In genomic region chr20:52972190-52972937, GRCh38 we compare ENCODE assay signal across 9 cellular contexts. TPM values are rescaled to one million over a fixed set of nuclear protein-coding genes. Genes with fewer than 3 reads are reported as not detected.
DNase-seq lines count a peak whose midpoint lies in the region; ATAC-seq, FAIRE-seq and TF ChIP-seq lines count a peak whose summit lies in the region.
"Had no signal": no experiment of that assay in that cellular context is flagged by ENCODE, and none has a peak within 500 bp of the region (broad histone marks: within the 10 kb centered on the region; RNA-seq: fewer than 3 reads in every experiment).

TSS of gene TSHZ2 (plus strand) at chr20:52972358. CDS start at chr20:52973294, 936 bp downstream.

- peak; percentile 47 for ATAC-seq in activated T-helper 17 cell treated with anti-CD3 and anti-CD28 coated beads, Interleukin-2, amount 50 U/mL, for 72 hours (replicated peaks)

- H3K4me3 Mint-ChIP-seq in activated T-helper 17 cell treated with anti-CD3 and anti-CD28 coated beads, Interleukin-2, amount 50 U/mL, for 72 hours = peak within 1 kb of the TSS; percentile 87

- H3K4me1 Mint-ChIP-seq in activated T-helper 17 cell treated with anti-CD3 and anti-CD28 coated beads, Interleukin-2, amount 50 U/mL, for 72 hours = peaks cover 19% of the 10 kb centered on the region

- no peak for FAIRE-seq in GM12891 (lab: Jason Lieb, UNC)

- peak within 1 kb of the TSS; percentile 34 for H3K4me3 ChIP-seq in GM06990 (replicated peaks; ENCODE audit: low read depth, low read length)
- H3K4me3 ChIP-seq in NT2/D1 (ENCODE audit: insufficient read length, low read depth) = peak within 1 kb of the TSS; percentile 90
- H3K4me3 ChIP-seq in ovary = peak within 1 kb of the TSS; percentile 66
- H3K4me3 ChIP-seq in vagina = peak within 1 kb of the TSS; percentile 49 to 59

- H3K9me3 ChIP-seq in NT2/D1 (ENCODE audit: insufficient read depth, low read length) (no peaks in the 10 kb centered on the region), ovary (no peaks in the 10 kb centered on the region), vagina (no peaks in the 10 kb centered on the region)

- H3K27me3 ChIP-seq in GM06990 (replicated peaks; ENCODE audit: control insufficient read depth, insufficient read depth, low read length) (peaks cover 4% of the 10 kb centered on the region), NT2/D1 (ENCODE audit: insufficient read depth, insufficient read length) (peaks cover 32% of the 10 kb centered on the region), ovary (no peaks in the 10 kb centered on the region), vagina (no peaks in the 10 kb centered on the region)

- peak within 1 kb of the TSS; percentile 97 for H3K27ac Mint-ChIP-seq in activated T-helper 17 cell treated with anti-CD3 and anti-CD28 coated beads, Interleukin-2, amount 50 U/mL, for 72 hours

- peaks cover 14% of the 10 kb centered on the region for H3K27me3 Mint-ChIP-seq in activated T-helper 17 cell treated with anti-CD3 and anti-CD28 coated beads, Interleukin-2, amount 50 U/mL, for 72 hours

- H3K9ac ChIP-seq in NT2/D1 (ENCODE audit: insufficient read length, low read depth) = peak within 1 kb of the TSS; percentile 78

- H3K36me3 Mint-ChIP-seq in activated T-helper 17 cell treated with anti-CD3 and anti-CD28 coated beads, Interleukin-2, amount 50 U/mL, for 72 hours (ENCODE audit: low read depth) = peaks cover 52% of the 10 kb centered on the region

- TF ChIP-seq CTCF in GM06990 (IDR thresholded peaks at IDR 0.05; ENCODE audit: insufficient read depth, low read length, poor library complexity, severe bottlenecking) (no peak), ovary (IDR thresholded peaks at IDR 0.05) (no peak), vagina (IDR thresholded peaks at IDR 0.05) (no peak)

- H3K36me3 ChIP-seq in GM06990 (ENCODE audit: control insufficient read depth, insufficient read depth, low read length) = no peaks in the 10 kb centered on the region
- H3K36me3 ChIP-seq in NT2/D1 (ENCODE audit: insufficient read depth, insufficient read length, low read length) = no peaks in the 10 kb centered on the region
- no peaks in the 10 kb centered on the region for H3K36me3 ChIP-seq in ovary
- H3K36me3 ChIP-seq in vagina = no peaks in the 10 kb centered on the region

- H3K4me1 ChIP-seq in NT2/D1 (ENCODE audit: insufficient read depth, insufficient read length) = no peaks in the 10 kb centered on the region
- peaks cover 5% of the 10 kb centered on the region for H3K4me1 ChIP-seq in ovary (ENCODE audit: insufficient read depth)
- peaks cover 13% of the 10 kb centered on the region for H3K4me1 ChIP-seq in vagina

- 0 to 1% (median 1%) methylated on average over 36 to 41 of the region's 41 CpGs for WGBS in ovary, 3 donors

- no peak for DNase-seq in GM06990 (ENCODE audit: extremely low read depth, insufficient read length)
- no peak for DNase-seq in NT2/D1 (ENCODE audit: low read depth, low spot score)
- peak; percentile 9 for DNase-seq in foreskin melanocyte
- DNase-seq in ovary = peak; percentile 51 to 80 (median 68)
- no peak for DNase-seq in vagina (ENCODE audit: extremely low spot score in 2 of 2)
- no peak for DNase-seq in middle frontal gyrus (ENCODE audit: extremely low spot score, low spot score)
- DNase-seq in GM12891 (ENCODE audit: insufficient read length, low spot score) = no peak

- H3K9me3 Mint-ChIP-seq in activated T-helper 17 cell treated with anti-CD3 and anti-CD28 coated beads, Interleukin-2, amount 50 U/mL, for 72 hours = no peaks in the 10 kb centered on the region

- no peak for TF ChIP-seq EP300 in ovary (IDR thresholded peaks at IDR 0.05)

- H3K27ac ChIP-seq in ovary (peak within 1 kb of the TSS; percentile 64 to 80), vagina (peak within 1 kb of the TSS; percentile 62)

- TF ChIP-seq POLR2A in ovary (IDR thresholded peaks at IDR 0.05) (peak; percentile 23), vagina (IDR thresholded peaks at IDR 0.05) (no peak), GM12891 (IDR thresholded peaks at IDR 0.05; ENCODE audit: low read depth, low read length) (no peak)

- intact Hi-C loops in ovary (cut with DNase I) = no loop called here
- intact Hi-C loops in vagina (cut with DNase I) = no loop called here

TF ChIP-seq in GM12891, 5 proteins besides CTCF, POLR2A, EP300 and RAD21:
- TF ChIP-seq PAX5 (IDR thresholded peaks at IDR 0.05; ENCODE audit: insufficient read depth, low read length, severe bottlenecking) (no peak), TAF1 (IDR thresholded peaks at IDR 0.05; ENCODE audit: low read depth, low read length) (no peak), POLR2AphosphoS5 (IDR thresholded peaks at IDR 0.05; ENCODE audit: low read depth, low read length) (no peak), SPI1 (IDR thresholded peaks at IDR 0.05; ENCODE audit: low read depth, low read length) (no peak), POU2F2 (IDR thresholded peaks at IDR 0.05; ENCODE audit: low read depth, low read length) (no peak)
TF ChIP-seq in GM12891: peak in this region for 0.

RNA-seq across cellular contexts. Expression of gene TSHZ2, which starts in this region (rescaled TPM):
- 10 to 100 TPM; 29.8 to 58.2 TPM for total RNA-seq in activated T-helper 17 cell treated with anti-CD3 and anti-CD28 coated beads, Interleukin-2, amount 50 U/mL, for 72 hours
- total RNA-seq in ovary = 100 to 1,000 TPM in 1 of 7 donors, 10 to 100 TPM in 6; 18.2 to 113 (median 55.0) TPM
- 10 to 100 TPM; 23.8 to 40.2 TPM for polyA plus RNA-seq in ovary
- 30.4 TPM for total RNA-seq in vagina
- not detected for polyA plus RNA-seq in GM12891 (2012; ENCODE audit: low read depth, missing spikeins)
- total RNA-seq: HT1080 had no signal

Comparison
In these comparisons a context has a peak if more than half of its experiments do, and no peak if none do; other contexts are left out.
1. DNase-seq: peak in foreskin melanocyte (single experiment) and ovary (5 of 5); none in GM06990 (single experiment), NT2/D1 (single experiment), vagina (0 of 2), middle frontal gyrus (single experiment) and GM12891 (single experiment).
2. H3K4me3 ChIP-seq: peak in every context shown above with its lines; median percentile 90 in NT2/D1; 66 in ovary; 54 in vagina; 34 in GM06990.